ENCODE assay signal across 23 cellular contexts in genomic region chr7:132560825-132561529, GRCh38. TPM values are rescaled to one million over a fixed set of nuclear protein-coding genes. Genes with fewer than 3 reads are reported as not detected.
DNase-seq lines count a peak whose midpoint lies in the region; ATAC-seq and TF ChIP-seq lines count a peak whose summit lies in the region.
"Had no signal": no experiment of that assay in that cellular context is flagged by ENCODE, and none has a peak within 500 bp of the region (broad histone marks: within the 10 kb centered on the region; RNA-seq: fewer than 3 reads in every experiment).

No MANE protein-coding gene starts in this region.

- H3K27me3 ChIP-seq in SJCRH30 (no peaks in the 10 kb centered on the region), foreskin keratinocyte (peaks cover 10% of the 10 kb centered on the region), breast epithelium (peaks cover 0 to 3% of the 10 kb centered on the region in 2 donors)

- no peak overlapping the region for H3K4me3 ChIP-seq in SJCRH30
- no peak overlapping the region for H3K4me3 ChIP-seq in breast epithelium
- H3K4me3 ChIP-seq: PC-9, SJSA1 had no signal

- no peak overlapping the region for H3K27ac Mint-ChIP-seq in activated CD4-positive, alpha-beta T cell treated with anti-CD3 and anti-CD28 coated beads for 36 hours
- H3K27ac Mint-ChIP-seq: H9, T-cell had no signal

- H3K27ac ChIP-seq in SJCRH30 (no peak overlapping the region), foreskin keratinocyte (no peak overlapping the region), breast epithelium (no peak overlapping the region)
- H3K27ac ChIP-seq: PC-9, SJSA1 had no signal

- H3K4me1 ChIP-seq in SJCRH30 (no peaks in the 10 kb centered on the region), foreskin keratinocyte (no peaks in the 10 kb centered on the region), breast epithelium (no peaks in the 10 kb centered on the region)
- H3K4me1 ChIP-seq: SJSA1 had no signal

- H3K36me3 Mint-ChIP-seq in activated CD4-positive, alpha-beta T cell treated with anti-CD3 and anti-CD28 coated beads for 36 hours (ENCODE audit: low read depth), result no peaks in the 10 kb centered on the region
- H3K36me3 Mint-ChIP-seq: CD14-positive monocyte, T-cell had no signal

- intact Hi-C loops in activated CD4-positive, alpha-beta T cell treated with anti-CD3 and anti-CD28 coated beads for 36 hours (cut with DNase I, micrococcal nuclease), result no loop called here
- intact Hi-C loops in breast epithelium (cut with DNase I; ENCODE audit: low total_unique reads), result no loop called here

- CTCF ChIA-PET in activated CD4-positive, alpha-beta T cell treated with anti-CD3 and anti-CD28 coated beads for 36 hours (lab: Charles Lee), result no interaction called here

- peak; percentile 16 for ATAC-seq in activated CD4-positive, alpha-beta T cell treated with anti-CD3 and anti-CD28 coated beads for 36 hours
- ATAC-seq in foreskin keratinocyte, result peak; percentile 41
- ATAC-seq: T-cell had no signal

- H3K9me3 ChIP-seq in SJCRH30 (replicated peaks), result no peaks in the 10 kb centered on the region
- no peaks in the 10 kb centered on the region for H3K9me3 ChIP-seq in breast epithelium
- H3K9me3 ChIP-seq: SJSA1 had no signal

- TF ChIP-seq POLR2A in breast epithelium (IDR thresholded peaks at IDR 0.05), result no peak

- H3K36me3 ChIP-seq in SJCRH30 (no peaks in the 10 kb centered on the region), breast epithelium (no peaks in the 10 kb centered on the region)
- H3K36me3 ChIP-seq: SJSA1 had no signal

- no peaks in the 10 kb centered on the region for H3K9me3 Mint-ChIP-seq in activated CD4-positive, alpha-beta T cell treated with anti-CD3 and anti-CD28 coated beads for 36 hours (ENCODE audit: low read depth)
- H3K9me3 Mint-ChIP-seq: T-cell had no signal

- no peaks in the 10 kb centered on the region for H3K4me1 Mint-ChIP-seq in activated CD4-positive, alpha-beta T cell treated with anti-CD3 and anti-CD28 coated beads for 36 hours

- no peak overlapping the region for H3K4me3 Mint-ChIP-seq in activated CD4-positive, alpha-beta T cell treated with anti-CD3 and anti-CD28 coated beads for 36 hours
- H3K4me3 Mint-ChIP-seq: H9, T-cell had no signal

- peaks cover 13% of the 10 kb centered on the region for H3K27me3 Mint-ChIP-seq in activated CD4-positive, alpha-beta T cell treated with anti-CD3 and anti-CD28 coated beads for 36 hours

- POLR2A ChIA-PET in activated CD4-positive, alpha-beta T cell treated with anti-CD3 and anti-CD28 coated beads for 36 hours (lab: Charles Lee), result no interaction called here

- peak; percentile 30 for DNase-seq in activated CD4-positive, alpha-beta T cell treated with anti-CD3 and anti-CD28 coated beads for 36 hours
- DNase-seq in activated CD4-positive, alpha-beta T cell treated with anti-CD3 and anti-CD28 coated beads, Interleukin-2, amount 50 U/mL, for 1 hour, result no peak
- DNase-seq in HT-29 (ENCODE audit: low spot score) (peak; percentile 24), SJCRH30 (peak; percentile 9 to 22), foreskin keratinocyte (no peak), breast epithelium (ENCODE audit: low spot score in 2 of 2) (no peak), dedifferentiated amniotic fluid mesenchymal stem cell (ENCODE audit: extremely low spot score) (no peak), NCI-H2227 (lab: John Stamatoyannopoulos, UW; ENCODE audit: unreplicated experiment) (no peak)
- DNase-seq: GF-D8, H9, IMR-90, Karpas-422, NCI-H1048, NCI-H1436, NCI-H1930, NCI-H2171, NCI-H510A, NCI-H748 treated with DMSO at 0.1 percent for 48 hours, PC-9, T-cell had no signal

- TF ChIP-seq CTCF in foreskin keratinocyte (conservative IDR thresholded peaks at IDR 0.05) (no peak), breast epithelium (IDR thresholded peaks at IDR 0.05) (no peak)

RNA-seq across cellular contexts. Expression of gene PLXNA4, which starts 15.3 kb away (rescaled TPM):
- under 1 TPM; 0.07 to 0.09 TPM for total RNA-seq in activated CD4-positive, alpha-beta T cell treated with anti-CD3 and anti-CD28 coated beads for 36 hours
- total RNA-seq in HT-29 (2014; rRNA removed; shearing (Covaris generic)), result not detected in 2 replicates
- 11.2 and 11.5 TPM in 2 replicates for total RNA-seq in SJCRH30 (2014; rRNA removed; shearing (Covaris generic))
- total RNA-seq in foreskin keratinocyte (not detected in 2 replicates), breast epithelium (10 to 100 TPM in 2 of 3 donors, 1 to 10 TPM in 1; 7.2 to 32.5 (median 26.2) TPM)
- not detected in 2 replicates for polyA plus RNA-seq in foreskin keratinocyte
- total RNA-seq: MCF 10A, SJSA1 had no signal
- polyA plus RNA-seq: CD14-positive monocyte had no signal

Comparison
In these comparisons a context has a peak if more than half of its experiments do, and no peak if none do; other contexts are left out.
1. DNase-seq: peak in activated CD4-positive, alpha-beta T cell treated with anti-CD3 and anti-CD28 coated beads for 36 hours (single experiment), HT-29 (single experiment) and SJCRH30 (2 of 2); none in activated CD4-positive, alpha-beta T cell treated with anti-CD3 and anti-CD28 coated beads, Interleukin-2, amount 50 U/mL, for 1 hour (single experiment), foreskin keratinocyte (0 of 2), breast epithelium (0 of 2), dedifferentiated amniotic fluid mesenchymal stem cell (single experiment) and NCI-H2227 (single experiment).